In the genomic region with DNA sequence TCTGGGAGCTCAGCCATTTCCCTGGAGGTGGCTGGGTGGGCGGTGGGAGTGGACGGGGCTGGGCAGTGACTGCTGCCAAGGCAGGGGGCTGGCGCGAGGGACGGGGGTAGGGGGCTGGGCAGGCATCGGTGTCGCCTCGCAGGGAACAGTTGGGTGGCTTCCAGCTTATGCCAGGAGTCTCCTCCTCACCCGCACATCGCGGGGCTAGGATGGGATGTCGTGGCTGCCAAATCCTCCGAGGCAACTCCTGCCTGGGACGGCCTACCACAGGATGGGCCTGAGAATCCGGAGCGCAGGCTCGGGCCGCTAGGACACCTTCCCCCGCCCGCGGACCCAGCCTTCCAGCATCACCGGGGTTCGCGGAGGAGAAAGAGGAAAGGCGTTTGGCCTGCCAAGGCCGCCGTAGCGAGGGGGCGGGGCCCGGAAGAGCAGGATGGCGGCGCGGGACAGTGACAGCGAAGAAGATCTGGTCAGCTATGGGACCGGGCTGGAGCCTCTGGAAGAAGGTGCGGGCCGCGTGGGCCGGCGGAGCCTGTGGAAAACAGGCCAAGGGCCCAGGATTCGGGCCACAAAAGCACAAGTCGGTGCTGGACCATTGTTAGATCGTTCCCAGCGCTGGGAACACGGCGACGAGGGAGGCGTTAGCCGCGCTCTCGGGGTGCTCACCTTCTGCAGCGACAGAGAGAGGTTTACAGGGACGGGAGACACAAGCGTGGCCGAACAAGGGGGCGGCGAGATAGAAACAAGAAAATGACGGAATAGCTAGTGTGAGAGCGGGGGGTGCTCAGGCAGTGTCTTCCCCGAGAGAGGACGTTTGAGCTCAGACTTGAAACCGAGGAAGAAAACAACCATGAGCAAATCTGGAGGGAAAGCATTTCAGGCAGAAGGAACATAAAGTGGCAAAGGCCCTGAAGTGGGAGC, we compare ENCODE assay signal across 8 cellular contexts. TPM values are rescaled to one million over a fixed set of nuclear protein-coding genes. Genes with fewer than 3 reads are reported as not detected.
DNase-seq lines count a peak whose midpoint lies in the region; ATAC-seq lines count a peak whose summit lies in the region.

Gene GPATCH1, plus strand, starts transcription at position 421 of the 921 bp plus-strand sequence. Its CDS starts 13 bp downstream, at position 434.

- H3K4me1 Mint-ChIP-seq in CD8-positive, alpha-beta memory T cell: peaks cover 20 to 37% (median 24%) of the 10 kb centered on the region in 3 donors
- peaks cover 32% of the 10 kb centered on the region for H3K4me1 Mint-ChIP-seq in activated CD8-positive, alpha-beta memory T cell treated with anti-CD3 and anti-CD28 coated beads, Interleukin-2, amount 10 ng/mL, durations not matched to agents 7 days and 5 days

- no peaks in the 10 kb centered on the region for H3K9me3 Mint-ChIP-seq in CD8-positive, alpha-beta memory T cell
- no peaks in the 10 kb centered on the region for H3K9me3 Mint-ChIP-seq in activated CD8-positive, alpha-beta memory T cell treated with anti-CD3 and anti-CD28 coated beads, Interleukin-2, amount 10 ng/mL, durations not matched to agents 7 days and 5 days (ENCODE audit: low read depth)

- peak within 1 kb of the TSS; percentile 76 for H3K27ac ChIP-seq in CD8-positive, alpha-beta memory T cell (ENCODE audit: low read depth, low read length)

- peaks cover 14% of the 10 kb centered on the region for H3K4me1 ChIP-seq in CD8-positive, alpha-beta memory T cell (ENCODE audit: insufficient read depth, low read length)
- no peaks in the 10 kb centered on the region for H3K4me1 ChIP-seq in endocrine pancreas (ENCODE audit: control insufficient read depth, insufficient read depth, low read length)

- DNase-seq in CD8-positive, alpha-beta memory T cell: peak; percentile 76 to 87 (median 79)
- DNase-seq in HS-27A (ENCODE audit: low read depth) (peak; percentile 87), NOMO-1 treated with dmso at 0.1 percent for 144 hours (lab: John Stamatoyannopoulos, UW; ENCODE audit: unreplicated experiment) (peak; percentile 79), mesenteric fat pad (ENCODE audit: low spot score) (peak; percentile 95)
- peak; percentile 90 for DNase-seq in activated CD8-positive, alpha-beta memory T cell treated with anti-CD3 and anti-CD28 coated beads, Interleukin-2, amount 10 ng/mL, durations not matched to agents 7 days and 5 days
- DNase-seq in stimulated activated CD8-positive, alpha-beta memory T cell treated with anti-CD3 and anti-CD28 coated beads, Interleukin-15, amount 100 ng/mL, for 1 hour (ENCODE audit: low read depth): peak; percentile 61

- POLR2A ChIA-PET in CD8-positive, alpha-beta memory T cell (lab: Charles Lee): interaction anchor here (0.6 kb wide), 1 partner anchor 407 kb away, joined by 4 read pairs; no protein-coding TSS in a partner anchor

- peak; percentile 88 for ATAC-seq in GM19463 (IDR thresholded peaks at IDR 0.05; ENCODE audit: unreplicated experiment)
- peak; percentile 98 for ATAC-seq in activated CD8-positive, alpha-beta memory T cell treated with anti-CD3 and anti-CD28 coated beads, Interleukin-2, amount 10 ng/mL, durations not matched to agents 7 days and 5 days

- no peaks in the 10 kb centered on the region for H3K27me3 ChIP-seq in CD8-positive, alpha-beta memory T cell (ENCODE audit: insufficient read depth, low read length, poor library complexity, severe bottlenecking)
- no peaks in the 10 kb centered on the region for H3K27me3 ChIP-seq in endocrine pancreas (ENCODE audit: control insufficient read depth, insufficient read depth, low read length)

- no peaks in the 10 kb centered on the region for H3K9me3 ChIP-seq in CD8-positive, alpha-beta memory T cell (ENCODE audit: low read length)
- H3K9me3 ChIP-seq in endocrine pancreas (ENCODE audit: control insufficient read depth, low read length): no peaks in the 10 kb centered on the region

- CTCF ChIA-PET in CD8-positive, alpha-beta memory T cell (lab: Charles Lee): no interaction called here
- CTCF ChIA-PET in activated CD8-positive, alpha-beta memory T cell treated with anti-CD3 and anti-CD28 coated beads, Interleukin-2, amount 10 ng/mL, durations not matched to agents 7 days and 5 days (lab: Charles Lee): interaction anchor here (0.7 to 1.6 kb wide), 5 partner anchors 37 to 326 kb away, joined by 3 to 6 read pairs (median 3); partner anchors contain the start of gene CEP89

- H3K9ac ChIP-seq in endocrine pancreas (ENCODE audit: control insufficient read depth, insufficient read depth, low read length): peak within 1 kb of the TSS; percentile 91

- H3K36me3 Mint-ChIP-seq in CD8-positive, alpha-beta memory T cell: peaks cover 0 to 15% (median 3%) of the 10 kb centered on the region in 3 donors
- H3K36me3 Mint-ChIP-seq in activated CD8-positive, alpha-beta memory T cell treated with anti-CD3 and anti-CD28 coated beads, Interleukin-2, amount 10 ng/mL, durations not matched to agents 7 days and 5 days: no peaks in the 10 kb centered on the region

- H3K4me3 Mint-ChIP-seq in CD8-positive, alpha-beta memory T cell: peak within 1 kb of the TSS; percentile 94 to 99 (median 97)
- H3K4me3 Mint-ChIP-seq in activated CD8-positive, alpha-beta memory T cell treated with anti-CD3 and anti-CD28 coated beads, Interleukin-2, amount 10 ng/mL, durations not matched to agents 7 days and 5 days: peak within 1 kb of the TSS; percentile 92

- H3K27me3 Mint-ChIP-seq in CD8-positive, alpha-beta memory T cell: no peaks in the 10 kb centered on the region
- H3K27me3 Mint-ChIP-seq in activated CD8-positive, alpha-beta memory T cell treated with anti-CD3 and anti-CD28 coated beads, Interleukin-2, amount 10 ng/mL, durations not matched to agents 7 days and 5 days: no peaks in the 10 kb centered on the region

- H3K4me3 ChIP-seq in CD8-positive, alpha-beta memory T cell (ENCODE audit: low read length): peak within 1 kb of the TSS; percentile 97
- H3K4me3 ChIP-seq in endocrine pancreas (ENCODE audit: control insufficient read depth, insufficient read depth, low read length): peak within 1 kb of the TSS; percentile 80

- H3K27ac Mint-ChIP-seq in CD8-positive, alpha-beta memory T cell: peak within 1 kb of the TSS; percentile 63 to 99 (median 97)
- peak within 1 kb of the TSS; percentile 83 for H3K27ac Mint-ChIP-seq in activated CD8-positive, alpha-beta memory T cell treated with anti-CD3 and anti-CD28 coated beads, Interleukin-2, amount 10 ng/mL, durations not matched to agents 7 days and 5 days

- H3K36me3 ChIP-seq in CD8-positive, alpha-beta memory T cell (ENCODE audit: insufficient read depth, low read length): no peaks in the 10 kb centered on the region
- no peaks in the 10 kb centered on the region for H3K36me3 ChIP-seq in endocrine pancreas (ENCODE audit: control insufficient read depth, insufficient read depth, low read length)

RNA-seq across cellular contexts. Expression of gene GPATCH1, which starts in this region (rescaled TPM):
- total RNA-seq in CD8-positive, alpha-beta memory T cell: 10 to 100 TPM; 11.5 to 13.7 TPM
- 6.7 TPM for polyA plus RNA-seq in CD8-positive, alpha-beta memory T cell
- total RNA-seq in activated CD8-positive, alpha-beta memory T cell treated with anti-CD3 and anti-CD28 coated beads, Interleukin-2, amount 10 ng/mL, durations not matched to agents 7 days and 5 days: 10 to 100 TPM; 13.7 to 15.4 TPM
- total RNA-seq in mesenteric fat pad: 6.2 TPM

Comparison
In these comparisons a context has a peak if more than half of its experiments do, and no peak if none do; other contexts are left out.
1. Peak in every context shown above with its lines: DNase-seq, ATAC-seq, H3K4me3 ChIP-seq and H3K27ac ChIP-seq.